8 cellular contexts compared by ENCODE assay signal in the genomic region with DNA sequence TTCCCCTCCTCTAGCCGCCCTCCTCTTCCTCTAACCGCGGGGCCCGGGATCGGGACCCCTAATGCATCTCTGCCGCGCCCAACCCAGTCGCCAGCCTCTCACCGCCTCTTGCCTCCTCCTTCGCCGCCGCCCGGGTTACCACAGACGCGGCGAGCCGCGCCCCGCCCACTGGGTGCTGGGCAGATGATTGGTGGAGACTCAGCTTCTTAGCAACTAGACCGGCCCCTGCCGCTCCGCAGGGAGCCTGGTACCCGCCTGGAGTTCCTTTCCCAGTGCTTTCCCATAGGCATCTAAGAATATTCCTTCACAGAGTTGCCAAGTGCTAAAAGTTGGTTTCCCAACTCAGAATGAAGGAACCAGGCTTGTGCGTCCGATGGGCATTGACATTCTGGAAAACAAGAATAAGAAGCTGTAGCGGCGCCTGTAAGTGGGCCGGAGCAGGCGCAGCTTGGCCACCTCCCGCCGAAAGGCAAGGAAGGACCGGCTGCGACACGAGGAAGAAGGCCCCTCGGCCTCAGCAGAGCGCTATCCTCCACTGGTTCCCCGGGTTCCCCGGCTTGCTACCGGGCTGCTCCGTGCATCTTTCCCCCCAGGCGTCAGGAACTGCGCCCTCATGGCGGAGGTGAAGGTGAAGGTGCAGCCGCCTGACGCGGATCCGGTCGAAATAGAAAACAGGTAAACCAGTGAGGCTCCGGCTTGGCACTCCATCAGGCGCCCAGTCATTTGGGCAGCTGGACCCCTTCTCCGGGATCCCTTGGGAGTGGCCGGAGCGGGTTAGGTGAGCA. TPM values are rescaled to one million over a fixed set of nuclear protein-coding genes. Genes with fewer than 3 reads are reported as not detected.
DNase-seq lines count a peak whose midpoint lies in the region; ATAC-seq and TF ChIP-seq lines count a peak whose summit lies in the region.

A gene (minus strand): TSS at position 137 of the 785 bp plus-strand sequence. CDS start 1,672 bp downstream, outside the sequence.
A gene with protein sequence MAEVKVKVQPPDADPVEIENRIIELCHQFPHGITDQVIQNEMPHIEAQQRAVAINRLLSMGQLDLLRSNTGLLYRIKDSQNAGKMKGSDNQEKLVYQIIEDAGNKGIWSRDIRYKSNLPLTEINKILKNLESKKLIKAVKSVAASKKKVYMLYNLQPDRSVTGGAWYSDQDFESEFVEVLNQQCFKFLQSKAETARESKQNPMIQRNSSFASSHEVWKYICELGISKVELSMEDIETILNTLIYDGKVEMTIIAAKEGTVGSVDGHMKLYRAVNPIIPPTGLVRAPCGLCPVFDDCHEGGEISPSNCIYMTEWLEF (plus strand): TSS at position 497 of the 785 bp plus-strand sequence. CDS start 117 bp downstream, at position 614.

- TF ChIP-seq CTCF in GM10248 (IDR thresholded peaks at IDR 0.05; ENCODE audit: control extremely low read depth, extremely low read depth, low read depth, missing control alignments) (no peak), SK-N-SH (IDR thresholded peaks at IDR 0.05) (no peak), suprapubic skin (IDR thresholded peaks at IDR 0.05) (no peak)

- peak within 1 kb of the TSS; percentile 90 for H3K9ac ChIP-seq in SK-N-SH

- H3K9me3 Mint-ChIP-seq in activated naive CD4-positive, alpha-beta T cell treated with anti-CD3 and anti-CD28 coated beads, Interleukin-2, amount 50 U/mL, for 72 hours, result no peaks in the 10 kb centered on the region

- under 1% methylated on average over 31 of the region's 53 CpGs for WGBS in SK-N-SH (ENCODE audit: low lambda C conversion rate)
- 0% methylated on average over 26 of the region's 53 CpGs for WGBS in suprapubic skin

- H3K27ac Mint-ChIP-seq in activated naive CD4-positive, alpha-beta T cell treated with anti-CD3 and anti-CD28 coated beads, Interleukin-2, amount 50 U/mL, for 72 hours, result peak within 1 kb of the TSS; percentile 83 to 98

- peaks cover 10 to 12% of the 10 kb centered on the region in 2 donors for H3K36me3 Mint-ChIP-seq in activated naive CD4-positive, alpha-beta T cell treated with anti-CD3 and anti-CD28 coated beads, Interleukin-2, amount 50 U/mL, for 72 hours

- H3K9me2 ChIP-seq in SK-N-SH, result no peaks in the 10 kb centered on the region

- H3K36me3 ChIP-seq in SK-N-SH (replicated peaks in 1 of 2; ENCODE audit: control insufficient read depth in 1 of 2, insufficient read depth in 2 of 2, low read length in 1 of 2) (peaks cover 13 to 18% of the 10 kb centered on the region in 2 experiments), suprapubic skin (peaks cover 17% of the 10 kb centered on the region)

- TF ChIP-seq POLR2A in suprapubic skin (IDR thresholded peaks at IDR 0.05), result no peak

- no peaks in the 10 kb centered on the region for H3K9me3 ChIP-seq in SK-N-SH
- no peaks in the 10 kb centered on the region for H3K9me3 ChIP-seq in suprapubic skin

- peak within 1 kb of the TSS; percentile 85 for H2AFZ ChIP-seq in SK-N-SH (ENCODE audit: low read depth)

- peaks cover 39% of the 10 kb centered on the region for H3K79me2 ChIP-seq in SK-N-SH (ENCODE audit: insufficient read depth)

- no peaks in the 10 kb centered on the region for H4K20me1 ChIP-seq in SK-N-SH (ENCODE audit: insufficient read depth)

- peak; percentile 98 for ATAC-seq in HG02610 (IDR thresholded peaks at IDR 0.05; ENCODE audit: unreplicated experiment)
- peak; percentile 99 for ATAC-seq in activated naive CD4-positive, alpha-beta T cell treated with anti-CD3 and anti-CD28 coated beads, Interleukin-2, amount 50 U/mL, for 72 hours

- TF ChIP-seq EP300 in SK-N-SH (IDR thresholded peaks at IDR 0.05; ENCODE audit: borderline replicate concordance in 1 of 2, low read depth in 1 of 2, low read length in 1 of 2), result 0 out of 4 replicates have a peak, but pooled peaks of 1 of the 2 experiments have one; percentile 7
- no peak for TF ChIP-seq EP300 in suprapubic skin (IDR thresholded peaks at IDR 0.05)

- H3F3A ChIP-seq in SK-N-SH (replicated peaks; ENCODE audit: insufficient read depth), result no peaks in the 10 kb centered on the region

- H3K27ac ChIP-seq in SK-N-SH (ENCODE audit: low read depth in 2 of 2, low read length in 1 of 2), result peak within 1 kb of the TSS; percentile 96
- H3K27ac ChIP-seq in suprapubic skin, result peak within 1 kb of the TSS; percentile 88

- peaks cover 0 to 7% of the 10 kb centered on the region in 2 experiments; a peak in 2 of 4 replicates for H3K4me1 ChIP-seq in SK-N-SH (ENCODE audit: control insufficient read depth in 1 of 2, insufficient read depth in 2 of 2, low read depth in 1 of 2, low read length in 1 of 2)
- H3K4me1 ChIP-seq in suprapubic skin, result peaks cover 22% of the 10 kb centered on the region

- CTCF ChIA-PET in GM10248 (lab: Yijun Ruan, JAX), result interaction anchor here (0.8 to 3.0 kb wide), 7 partner anchors 8 to 55 kb away, joined by 3 to 12 read pairs (median 6); no protein-coding TSS in a partner anchor
- CTCF ChIA-PET in SK-N-SH (lab: Yijun Ruan, JAX), result interaction anchor here (1.0 to 1.9 kb wide), 4 partner anchors 8 to 54 kb away, joined by 3 to 4 read pairs (median 3); no protein-coding TSS in a partner anchor

- H3K4me3 ChIP-seq in SK-N-SH (ENCODE audit: low read depth in 2 of 2, low read length in 1 of 2), result peak within 1 kb of the TSS; percentile 94
- peak within 1 kb of the TSS; percentile 83 for H3K4me3 ChIP-seq in suprapubic skin

- peak; percentile 98 for DNase-seq in GM10248 (ENCODE audit: extremely low spot score)
- DNase-seq in NCI-H1092 (lab: John Stamatoyannopoulos, UW), result peak; percentile 92
- DNase-seq in SK-N-SH, result peak; percentile 95
- peak; percentile 87 to 94 for DNase-seq in activated naive CD4-positive, alpha-beta T cell treated with anti-CD3 and anti-CD28 coated beads, Interleukin-2, amount 50 U/mL, for 72 hours (ENCODE audit: low spot score in 2 of 2)
- peak; percentile 79 for DNase-seq in glomerular endothelial cell (ENCODE audit: extremely low read depth, low read depth, low spot score)
- peak; percentile 70 to 99 (median 95) for DNase-seq in nucleus accumbens (lab: John Stamatoyannopoulos, UW)
- peak; percentile 95 to 96 for DNase-seq in suprapubic skin (ENCODE audit: low spot score in 2 of 2)

- POLR2A ChIA-PET in GM10248 (lab: Yijun Ruan, JAX), result interaction anchor here (0.6 to 1.1 kb wide), 2 partner anchors 29 to 40 kb away, joined by 5 to 6 read pairs; a partner anchor contains a TSS
- POLR2A ChIA-PET in SK-N-SH (lab: Yijun Ruan, JAX), result interaction anchor here (0.6 to 2.0 kb wide), 12 partner anchors 8 to 1585 kb away, joined by 3 to 18 read pairs (median 4); a partner anchor contains a TSS

- TF ChIP-seq RAD21 in SK-N-SH (IDR thresholded peaks at IDR 0.05; ENCODE audit: low read length), result no peak

- H3K4me2 ChIP-seq in SK-N-SH, result peak within 1 kb of the TSS; percentile 84

- H3K27me3 ChIP-seq in SK-N-SH (ENCODE audit: insufficient read depth) (no peaks in the 10 kb centered on the region), suprapubic skin (no peaks in the 10 kb centered on the region)

TF ChIP-seq in SK-N-SH, 30 proteins besides CTCF, POLR2A, EP300 and RAD21 (continues in another document):
- 0 out of 2 replicates have a peak, but pooled peaks have one; percentile 32 for TF ChIP-seq TCF12 (IDR thresholded peaks at IDR 0.05)
- TF ChIP-seq MEF2A (IDR thresholded peaks at IDR 0.05; ENCODE audit: borderline replicate concordance, low read depth), result no peak
- TF ChIP-seq TAF1 (IDR thresholded peaks at IDR 0.05; ENCODE audit: borderline replicate concordance, low read depth, low read length), result peak; percentile 55; the same call in 1 of the 2 replicates
- peak; percentile 36 for TF ChIP-seq GABPA (IDR thresholded peaks at IDR 0.05; ENCODE audit: low read depth)
- TF ChIP-seq, protein P1, sequence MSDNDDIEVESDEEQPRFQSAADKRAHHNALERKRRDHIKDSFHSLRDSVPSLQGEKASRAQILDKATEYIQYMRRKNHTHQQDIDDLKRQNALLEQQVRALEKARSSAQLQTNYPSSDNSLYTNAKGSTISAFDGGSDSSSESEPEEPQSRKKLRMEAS (IDR thresholded peaks at IDR 0.05; ENCODE audit: low read depth), result no peak
- peak; percentile 68; the same call in 1 of the 2 replicates for TF ChIP-seq MXI1 (IDR thresholded peaks at IDR 0.05; ENCODE audit: low read depth, low read length)
- no peak for TF ChIP-seq FOXM1 (IDR thresholded peaks at IDR 0.05; ENCODE audit: low read depth)
- TF ChIP-seq SMC3 (IDR thresholded peaks at IDR 0.05; ENCODE audit: low read depth, low read length), result no peak
- TF ChIP-seq YY1 (IDR thresholded peaks at IDR 0.05; ENCODE audit: low read depth), result peak; percentile 48; the same call in 1 of the 2 replicates
- TF ChIP-seq, protein P2, sequence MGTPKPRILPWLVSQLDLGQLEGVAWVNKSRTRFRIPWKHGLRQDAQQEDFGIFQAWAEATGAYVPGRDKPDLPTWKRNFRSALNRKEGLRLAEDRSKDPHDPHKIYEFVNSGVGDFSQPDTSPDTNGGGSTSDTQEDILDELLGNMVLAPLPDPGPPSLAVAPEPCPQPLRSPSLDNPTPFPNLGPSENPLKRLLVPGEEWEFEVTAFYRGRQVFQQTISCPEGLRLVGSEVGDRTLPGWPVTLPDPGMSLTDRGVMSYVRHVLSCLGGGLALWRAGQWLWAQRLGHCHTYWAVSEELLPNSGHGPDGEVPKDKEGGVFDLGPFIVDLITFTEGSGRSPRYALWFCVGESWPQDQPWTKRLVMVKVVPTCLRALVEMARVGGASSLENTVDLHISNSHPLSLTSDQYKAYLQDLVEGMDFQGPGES (IDR thresholded peaks at IDR 0.05; ENCODE audit: low read depth, low read length), result no peak
- TF ChIP-seq RFX5 (IDR thresholded peaks at IDR 0.05; ENCODE audit: low read length), result no peak
- no peak for TF ChIP-seq NRF1 (IDR thresholded peaks at IDR 0.05; ENCODE audit: low read depth, low read length)
- no peak for TF ChIP-seq FOXJ3 (CRISPR knock-in tag; IDR thresholded peaks at IDR 0.05)
- TF ChIP-seq CHD2 (IDR thresholded peaks at IDR 0.05; ENCODE audit: low read length, partially characterized antibody), result peak; percentile 52
- peak; percentile 70 for TF ChIP-seq POLR2AphosphoS5 (IDR thresholded peaks at IDR 0.05; ENCODE audit: low read depth, low read length)
- TF ChIP-seq ELF1 (IDR thresholded peaks at IDR 0.05), result peak; percentile 27; the same call in 1 of the 2 replicates

RNA-seq across cellular contexts. Expression of the first gene that starts in this region (rescaled TPM):
- polyA plus RNA-seq in SK-N-SH (2012; rRNA removed), result 3.3 and 4.6 TPM in 2 replicates
- 2.3 TPM in 2 replicates for polyA plus RNA-seq in SK-N-SH (2012; cell fraction: cytosol; rRNA removed)
- polyA plus RNA-seq in SK-N-SH (2012; cell fraction: nucleus; rRNA removed), result 8.7 and 15.1 TPM in 2 replicates
- total RNA-seq in activated naive CD4-positive, alpha-beta T cell treated with anti-CD3 and anti-CD28 coated beads, Interleukin-2, amount 50 U/mL, for 72 hours, result 1 to 10 TPM; 1.3 to 2.4 TPM
- total RNA-seq in glomerular endothelial cell, result 0.97 and 2.3 TPM in 2 replicates
- 1 to 10 TPM; 1.7 to 4.5 (median 3.0) TPM for total RNA-seq in suprapubic skin

RNA-seq across cellular contexts. Expression of the second gene that starts in this region (rescaled TPM):
- polyA plus RNA-seq in SK-N-SH (2012; rRNA removed), result 4.8 and 6.3 TPM in 2 replicates
- polyA plus RNA-seq in SK-N-SH (2012; cell fraction: cytosol; rRNA removed), result 6.9 and 8.7 TPM in 2 replicates
- polyA plus RNA-seq in SK-N-SH (2012; cell fraction: nucleus; rRNA removed), result 3.8 and 8.1 TPM in 2 replicates
- total RNA-seq in activated naive CD4-positive, alpha-beta T cell treated with anti-CD3 and anti-CD28 coated beads, Interleukin-2, amount 50 U/mL, for 72 hours, result 1 to 10 TPM; 2.9 to 9.0 TPM
- 5.4 and 8.6 TPM in 2 replicates for total RNA-seq in glomerular endothelial cell
- 10 to 100 TPM in 1 of 4 donors, 1 to 10 TPM in 3; 6.9 to 13.7 (median 7.1) TPM for total RNA-seq in suprapubic skin

Comparison
In these comparisons a context has a peak if more than half of its experiments do, and no peak if none do; other contexts are left out.
1. Peak in every context shown above with its lines: DNase-seq, ATAC-seq, H3K4me3 ChIP-seq and H3K27ac ChIP-seq.